In the genomic region with DNA sequence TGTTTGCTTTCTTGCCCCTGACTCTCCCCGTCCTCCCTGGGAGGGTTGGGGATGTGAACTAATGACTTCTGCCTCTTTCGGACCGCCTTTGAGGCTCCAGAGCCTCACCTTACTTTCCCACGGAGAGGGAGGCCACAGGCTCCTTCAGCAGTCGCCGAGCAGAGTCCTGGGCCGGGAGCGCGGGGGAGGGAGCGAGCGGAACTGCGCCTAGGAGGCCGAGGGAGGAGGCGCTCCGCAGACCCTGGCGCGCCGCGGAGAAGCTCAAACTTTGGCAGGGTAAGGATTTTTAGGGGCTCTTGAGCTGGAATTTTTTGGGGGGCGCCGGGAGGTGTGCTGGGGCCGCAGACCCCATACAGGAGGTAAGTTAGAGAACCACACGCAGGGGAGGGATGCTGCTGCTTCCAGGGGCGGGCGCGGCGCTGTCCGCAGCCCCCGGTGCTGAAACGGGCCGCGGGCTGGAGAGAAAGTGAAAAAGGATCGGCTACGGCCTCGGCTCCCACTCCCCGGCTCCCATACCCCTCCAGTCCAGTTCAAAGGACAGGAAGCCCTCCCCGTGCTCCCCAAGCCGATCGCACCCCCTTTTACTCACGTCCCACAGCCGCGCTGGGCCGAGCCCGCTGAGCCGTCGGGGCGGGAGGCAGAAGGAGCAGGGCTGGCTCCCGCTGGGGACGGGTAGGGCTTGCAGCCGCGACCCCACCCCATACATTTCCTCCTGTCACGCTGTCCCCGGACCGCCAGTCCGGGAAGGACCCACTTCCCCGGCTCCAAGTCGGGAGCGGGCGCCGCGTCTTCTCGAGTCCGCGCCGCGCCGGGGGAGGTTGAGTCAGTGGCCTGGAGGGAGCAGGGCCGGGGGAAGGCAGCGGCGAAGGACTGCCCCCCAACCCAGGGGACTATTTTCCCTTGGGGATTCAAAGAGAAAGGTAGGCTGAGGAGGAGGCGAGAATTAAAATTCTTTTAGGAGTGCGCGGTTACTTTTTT, we compare ENCODE assay signal across 8 cellular contexts. TPM values are rescaled to one million over a fixed set of nuclear protein-coding genes. Genes with fewer than 3 reads are reported as not detected.
DNase-seq lines count a peak whose midpoint lies in the region; ATAC-seq and TF ChIP-seq lines count a peak whose summit lies in the region.

A gene (plus strand): TSS at position 198 of the 978 bp plus-strand sequence. CDS start 23,520 bp downstream, outside the sequence.

- no peaks in the 10 kb centered on the region for H3K36me3 Mint-ChIP-seq in activated naive CD8-positive, alpha-beta T cell treated with anti-CD3 and anti-CD28 coated beads for 36 hours

- peaks cover 4 to 20% of the 10 kb centered on the region in 2 donors for H3K27me3 ChIP-seq in uterus

- intact Hi-C loops in uterus (cut with DNase I; ENCODE audit: low total_unique reads): no loop called here

- TF ChIP-seq POLR2A in uterus (IDR thresholded peaks at IDR 0.05): no peak

- ATAC-seq in HG02623 (IDR thresholded peaks at IDR 0.05; ENCODE audit: unreplicated experiment): no peak

- H3K4me1 Mint-ChIP-seq in activated naive CD8-positive, alpha-beta T cell treated with anti-CD3 and anti-CD28 coated beads for 36 hours: peaks cover 6% of the 10 kb centered on the region

- no peak within 1 kb of the TSS for H3K27ac Mint-ChIP-seq in activated naive CD8-positive, alpha-beta T cell treated with anti-CD3 and anti-CD28 coated beads for 36 hours

- no peak for TF ChIP-seq CTCF in uterus (IDR thresholded peaks at IDR 0.05)

- H3K36me3 ChIP-seq in uterus: no peaks in the 10 kb centered on the region

- peaks cover 4% of the 10 kb centered on the region for H3K9me3 Mint-ChIP-seq in activated naive CD8-positive, alpha-beta T cell treated with anti-CD3 and anti-CD28 coated beads for 36 hours

- no peak within 1 kb of the TSS for H3K4me3 ChIP-seq in uterus

- no peaks in the 10 kb centered on the region for H3K4me1 ChIP-seq in uterus

- H3K27ac ChIP-seq in uterus: no peak within 1 kb of the TSS

- DNase-seq in DMS53 (lab: John Stamatoyannopoulos, UW): peak; percentile 75
- no peak for DNase-seq in DMS53 treated with DMSO at 0.1 percent for 48 hours (lab: John Stamatoyannopoulos, UW; ENCODE audit: unreplicated experiment)
- DNase-seq in activated naive CD8-positive, alpha-beta T cell treated with anti-CD3 and anti-CD28 coated beads for 36 hours: peak; percentile 35
- DNase-seq in iPS-NIHi7 (ENCODE audit: extremely low spot score): peak; percentile 76
- peak; percentile 2 for DNase-seq in stimulated activated naive CD4-positive, alpha-beta T cell treated with Interleukin-2 at 50 U/mL for 16 hours (lab: John Stamatoyannopoulos, UW)
- DNase-seq in uterus: no peak
- no peak for DNase-seq in amniotic stem cell (lab: John Stamatoyannopoulos, UW)

- H3K4me3 Mint-ChIP-seq in activated naive CD8-positive, alpha-beta T cell treated with anti-CD3 and anti-CD28 coated beads for 36 hours: no peak within 1 kb of the TSS

- H3K9me3 ChIP-seq in uterus: no peaks in the 10 kb centered on the region

- H3K27me3 Mint-ChIP-seq in activated naive CD8-positive, alpha-beta T cell treated with anti-CD3 and anti-CD28 coated beads for 36 hours: peaks cover 78% of the 10 kb centered on the region

RNA-seq across cellular contexts. Expression of the gene that starts here (rescaled TPM):
- total RNA-seq in activated naive CD8-positive, alpha-beta T cell treated with anti-CD3 and anti-CD28 coated beads for 36 hours: not detected
- total RNA-seq in uterus: not detected

Comparison
In these comparisons a context has a peak if more than half of its experiments do, and no peak if none do; other contexts are left out.
1. DNase-seq: peak in DMS53 (single experiment), iPS-NIHi7 (single experiment) and stimulated activated naive CD4-positive, alpha-beta T cell treated with Interleukin-2 at 50 U/mL for 16 hours (single experiment); none in DMS53 treated with DMSO at 0.1 percent for 48 hours (single experiment), uterus (0 of 2) and amniotic stem cell (single experiment).
2. Peak in DNase-seq in activated naive CD8-positive, alpha-beta T cell treated with anti-CD3 and anti-CD28 coated beads for 36 hours; RNA of the gene not detected or under 1 TPM.